Comparison of ENCODE assay signal across 2 cellular contexts in the genomic region with DNA sequence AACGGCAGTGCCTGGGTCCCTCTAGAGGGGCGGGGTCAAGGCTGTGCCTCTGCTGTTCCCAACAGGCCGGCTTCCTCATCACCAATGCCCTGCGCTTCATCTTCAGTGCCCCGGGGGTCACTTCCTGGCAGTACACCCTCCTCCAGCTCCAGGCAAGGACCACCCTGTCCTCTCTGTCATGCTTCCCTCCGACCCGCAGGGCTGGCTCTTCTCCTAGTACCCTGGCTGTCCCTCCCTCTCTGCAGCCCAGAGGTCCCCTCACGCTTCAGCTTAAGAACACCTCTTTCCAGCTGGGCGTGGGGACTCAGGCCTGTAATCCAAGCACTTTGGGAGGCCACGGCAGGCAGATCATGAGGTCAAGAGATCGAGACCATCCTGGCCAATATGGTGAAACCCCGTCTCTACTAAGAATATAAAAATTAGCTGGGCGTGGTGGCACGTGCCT.
TF ChIP-seq lines count a peak whose summit lies in the region.

No MANE protein-coding gene starts in this region.

TF ChIP-seq in SK-N-SH, 30 proteins besides CTCF, POLR2A, EP300 and RAD21:
- TF ChIP-seq, protein P1, sequence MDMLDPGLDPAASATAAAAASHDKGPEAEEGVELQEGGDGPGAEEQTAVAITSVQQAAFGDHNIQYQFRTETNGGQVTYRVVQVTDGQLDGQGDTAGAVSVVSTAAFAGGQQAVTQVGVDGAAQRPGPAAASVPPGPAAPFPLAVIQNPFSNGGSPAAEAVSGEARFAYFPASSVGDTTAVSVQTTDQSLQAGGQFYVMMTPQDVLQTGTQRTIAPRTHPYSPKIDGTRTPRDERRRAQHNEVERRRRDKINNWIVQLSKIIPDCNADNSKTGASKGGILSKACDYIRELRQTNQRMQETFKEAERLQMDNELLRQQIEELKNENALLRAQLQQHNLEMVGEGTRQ (IDR thresholded peaks at IDR 0.05; ENCODE audit: borderline replicate concordance, low read depth, low read length) = no peak
- no peak for TF ChIP-seq CHD2 (IDR thresholded peaks at IDR 0.05; ENCODE audit: low read length, partially characterized antibody)
TF ChIP-seq in SK-N-SH: peak in this region for 0.

TF ChIP-seq in SK-N-SH treated with all-trans-retinoic acid at 6 μM for 48 hours, 23 proteins besides CTCF, POLR2A, EP300 and RAD21:
- TF ChIP-seq PPARA (CRISPR knock-in tag; IDR thresholded peaks at IDR 0.05; ENCODE audit: borderline replicate concordance) = no peak
- TF ChIP-seq GLIS3 (CRISPR knock-in tag; IDR thresholded peaks at IDR 0.05) = no peak
- no peak for TF ChIP-seq TCF4 (CRISPR knock-in tag; IDR thresholded peaks at IDR 0.05; ENCODE audit: borderline replicate concordance)
- TF ChIP-seq ESRRG (CRISPR knock-in tag; IDR thresholded peaks at IDR 0.05) = no peak
- TF ChIP-seq PATZ1 (CRISPR knock-in tag; IDR thresholded peaks at IDR 0.05; ENCODE audit: borderline replicate concordance) = no peak
- TF ChIP-seq TOX (CRISPR knock-in tag; IDR thresholded peaks at IDR 0.05; ENCODE audit: borderline replicate concordance) = no peak
- no peak for TF ChIP-seq SNAI2 (CRISPR knock-in tag; IDR thresholded peaks at IDR 0.05)
- TF ChIP-seq ISL1 (CRISPR knock-in tag; IDR thresholded peaks at IDR 0.05) = no peak
- TF ChIP-seq ZFP30 (CRISPR knock-in tag; IDR thresholded peaks at IDR 0.05) = no peak
